19 cellular contexts compared by ENCODE assay signal in genomic region chr13:64239372-64239771, GRCh38.
DNase-seq lines count a peak whose midpoint lies in the region; ATAC-seq and TF ChIP-seq lines count a peak whose summit lies in the region.
"Had no signal": no experiment of that assay in that cellular context is flagged by ENCODE, and none has a peak within 500 bp of the region (broad histone marks: within the 10 kb centered on the region; RNA-seq: fewer than 3 reads in every experiment).

No MANE protein-coding gene starts in this region.

- H2BK5ac ChIP-seq in mesenchymal stem cell (ENCODE audit: low read depth, low read length, poor library complexity, severe bottlenecking): no peak overlapping the region

- no peak for TF ChIP-seq CTCF in AG10803 (conservative IDR thresholded peaks at IDR 0.05; ENCODE audit: low read length)
- no peak for TF ChIP-seq CTCF in chondrocyte (IDR thresholded peaks at IDR 0.05)
- TF ChIP-seq CTCF in coronary artery (IDR thresholded peaks at IDR 0.05): no peak
- no peak for TF ChIP-seq CTCF in right lobe of liver (IDR thresholded peaks at IDR 0.05)

- H3K4me2 ChIP-seq in mesenchymal stem cell (ENCODE audit: low read length, poor library complexity, severe bottlenecking): no peak overlapping the region

- no peak overlapping the region for H2BK15ac ChIP-seq in mesenchymal stem cell (ENCODE audit: low read depth, poor library complexity, severe bottlenecking)

- no peak overlapping the region for H3K4me3 ChIP-seq in AG10803 (ENCODE audit: low read length)
- H3K4me3 ChIP-seq in mesenchymal stem cell (ENCODE audit: insufficient read depth in 1 of 2, low read depth in 1 of 2, low read length in 2 of 2): no peak overlapping the region
- H3K4me3 ChIP-seq in effector memory CD4-positive, alpha-beta T cell (ENCODE audit: insufficient read depth, low read depth, low read length, poor library complexity, severe bottlenecking): no peak overlapping the region
- no peak overlapping the region for H3K4me3 ChIP-seq in coronary artery
- H3K4me3 ChIP-seq in right lobe of liver: no peak overlapping the region
- H3K4me3 ChIP-seq: adrenal gland, dorsolateral prefrontal cortex, psoas muscle had no signal

- no peaks in the 10 kb centered on the region for H3K9me3 ChIP-seq in mesenchymal stem cell (ENCODE audit: control insufficient read depth, low read length)
- H3K9me3 ChIP-seq in effector memory CD4-positive, alpha-beta T cell (ENCODE audit: control insufficient read depth, low read length): no peaks in the 10 kb centered on the region
- H3K9me3 ChIP-seq in right lobe of liver: no peaks in the 10 kb centered on the region
- H3K9me3 ChIP-seq: adrenal gland, BE2C, psoas muscle had no signal

- WGBS in mesenchymal stem cell: no CpG with 5 or more reads among the region's 2 CpGs
- WGBS in right lobe of liver (ENCODE audit: insufficient coverage, low coverage, low lambda C conversion rate, missing lambda C conversion rate): 33% methylated on average over 2 of the region's 2 CpGs

- peak overlapping the region; percentile 41 for H3K27ac Mint-ChIP-seq in chondrocyte (ENCODE audit: unreplicated experiment)
- H3K27ac Mint-ChIP-seq: IgD-negative memory B cell had no signal

- H2AFZ ChIP-seq in mesenchymal stem cell (ENCODE audit: low read depth, low read length): no peak overlapping the region

- H4K91ac ChIP-seq in mesenchymal stem cell (ENCODE audit: low read length): no peak overlapping the region

- DNase-seq in AG10803 (ENCODE audit: low read depth): peak; percentile 74
- peak; percentile 33 for DNase-seq in M059J (ENCODE audit: low read depth)
- no peak for DNase-seq in chondrocyte (ENCODE audit: low spot score)
- DNase-seq in mesenchymal stem cell: peak; percentile 18
- no peak for DNase-seq in effector memory CD4-positive, alpha-beta T cell
- no peak for DNase-seq in coronary artery (ENCODE audit: low spot score)
- DNase-seq in right lobe of liver: no peak
- DNase-seq: activated CD4-positive, alpha-beta T cell treated with anti-CD3 and anti-CD28 coated beads for 48 hours; activated T-cell treated with anti-CD3 and anti-CD28 coated beads, Interleukin-2, amount 50 U/mL, for 48 hours; adrenal gland; BE2C; DND-41; dorsolateral prefrontal cortex; NCI-H1105; NCI-H2227 treated with DMSO at 0.1 percent for 48 hours; psoas muscle; trophoblast cell had no signal

- H3K14ac ChIP-seq in mesenchymal stem cell (ENCODE audit: low read length in 2 of 2): no peak overlapping the region

- H2AK5ac ChIP-seq in mesenchymal stem cell (ENCODE audit: low read length, severe bottlenecking): no peak overlapping the region

- no peak overlapping the region for H3K27ac ChIP-seq in mesenchymal stem cell (ENCODE audit: low read length, poor library complexity, severe bottlenecking)
- no peak overlapping the region for H3K27ac ChIP-seq in effector memory CD4-positive, alpha-beta T cell (ENCODE audit: insufficient read depth, low read length, poor library complexity, severe bottlenecking)
- no peak overlapping the region for H3K27ac ChIP-seq in coronary artery
- no peak overlapping the region for H3K27ac ChIP-seq in right lobe of liver
- H3K27ac ChIP-seq: adrenal gland, dorsolateral prefrontal cortex, psoas muscle had no signal

- no peak overlapping the region for H3K23ac ChIP-seq in mesenchymal stem cell (ENCODE audit: low read length in 2 of 2)

- no peak overlapping the region for H3K4ac ChIP-seq in mesenchymal stem cell (ENCODE audit: low read depth in 1 of 2, low read length in 2 of 2)

- peaks cover 3% of the 10 kb centered on the region for H3K36me3 Mint-ChIP-seq in chondrocyte (ENCODE audit: low read depth)
- H3K36me3 Mint-ChIP-seq: IgD-negative memory B cell had no signal

- intact Hi-C loops in right lobe of liver (cut with DNase I): no loop called here

- ATAC-seq in right lobe of liver: no peak
- ATAC-seq in GM18861 (IDR thresholded peaks at IDR 0.05; ENCODE audit: unreplicated experiment): no peak
- ATAC-seq: psoas muscle had no signal

- H3K79me1 ChIP-seq in mesenchymal stem cell (replicated peaks; ENCODE audit: low read length, poor library complexity, severe bottlenecking): no peaks in the 10 kb centered on the region

- H3K27me3 ChIP-seq in mesenchymal stem cell (ENCODE audit: control insufficient read depth in 1 of 2, insufficient read depth in 1 of 2, low read length in 2 of 2) (no peaks in the 10 kb centered on the region), right lobe of liver (no peaks in the 10 kb centered on the region)
- no peaks in the 10 kb centered on the region for H3K27me3 ChIP-seq in effector memory CD4-positive, alpha-beta T cell (replicated peaks; ENCODE audit: control insufficient read depth, insufficient read depth, low read length, poor library complexity, severe bottlenecking)
- H3K27me3 ChIP-seq: adrenal gland, BE2C had no signal

- no peaks in the 10 kb centered on the region for H3K27me3 Mint-ChIP-seq in chondrocyte (ENCODE audit: low read depth)
- H3K27me3 Mint-ChIP-seq: IgD-negative memory B cell had no signal

- no peak overlapping the region for H3K4me3 Mint-ChIP-seq in chondrocyte (ENCODE audit: unreplicated experiment)
- H3K4me3 Mint-ChIP-seq: IgD-negative memory B cell had no signal

- peaks cover 31% of the 10 kb centered on the region for H3K4me1 Mint-ChIP-seq in chondrocyte (ENCODE audit: low read depth)
- H3K4me1 Mint-ChIP-seq: IgD-negative memory B cell had no signal

- no peak overlapping the region for H2BK120ac ChIP-seq in mesenchymal stem cell (ENCODE audit: low read depth, low read length)

- H3K4me1 ChIP-seq in mesenchymal stem cell (ENCODE audit: control insufficient read depth, insufficient read depth, low read depth, low read length): no peaks in the 10 kb centered on the region
- no peaks in the 10 kb centered on the region for H3K4me1 ChIP-seq in effector memory CD4-positive, alpha-beta T cell (ENCODE audit: control insufficient read depth, insufficient read depth, low read length, poor library complexity, severe bottlenecking)
- no peaks in the 10 kb centered on the region for H3K4me1 ChIP-seq in right lobe of liver
- H3K4me1 ChIP-seq: adrenal gland, BE2C, psoas muscle had no signal

- H3K18ac ChIP-seq in mesenchymal stem cell (ENCODE audit: low read depth in 1 of 2, low read length in 2 of 2): no peak overlapping the region

- H4K8ac ChIP-seq in mesenchymal stem cell (ENCODE audit: low read length): no peak overlapping the region

- peaks cover 4% of the 10 kb centered on the region for H3K9me3 Mint-ChIP-seq in chondrocyte (ENCODE audit: low read depth)

- no peak overlapping the region for H2BK12ac ChIP-seq in mesenchymal stem cell (ENCODE audit: low read length in 2 of 2)

- H3K36me3 ChIP-seq in mesenchymal stem cell (ENCODE audit: control insufficient read depth in 1 of 2, insufficient read depth in 2 of 2, low read depth in 1 of 2, low read length in 2 of 2) (no peaks in the 10 kb centered on the region), right lobe of liver (no peaks in the 10 kb centered on the region)
- no peaks in the 10 kb centered on the region for H3K36me3 ChIP-seq in effector memory CD4-positive, alpha-beta T cell (ENCODE audit: control insufficient read depth, insufficient read depth, low read length)
- H3K36me3 ChIP-seq: adrenal gland, BE2C had no signal

- H3K9ac ChIP-seq in mesenchymal stem cell (ENCODE audit: low read length): peak overlapping the region; percentile 25

- no peak for TF ChIP-seq POLR2A in right lobe of liver (IDR thresholded peaks at IDR 0.05)

Comparison
In these comparisons a context has a peak if more than half of its experiments do, and no peak if none do; other contexts are left out.
1. DNase-seq: peak in AG10803 (single experiment), M059J (single experiment) and mesenchymal stem cell (single experiment); none in chondrocyte (single experiment), effector memory CD4-positive, alpha-beta T cell (0 of 3), coronary artery (single experiment) and right lobe of liver (0 of 3).